Comparison of ENCODE assay signal across 12 cellular contexts in genomic region chr12:58529114-58529665, GRCh38.
A peak's percentile ranks its signal among the peaks of the same experiment; 100 is the strongest.
DNase-seq lines count a peak whose midpoint lies in the region; ATAC-seq and TF ChIP-seq lines count a peak whose summit lies in the region.
"Had no signal": no experiment of that assay in that cellular context is flagged by ENCODE, and none has a peak within 500 bp of the region (broad histone marks: within the 10 kb centered on the region; RNA-seq: fewer than 3 reads in every experiment).

No MANE protein-coding gene starts in this region.

- H3K27me3 ChIP-seq in adipocyte (replicated peaks; ENCODE audit: control insufficient read depth, insufficient read depth, low read length) (no peaks in the 10 kb centered on the region), foreskin keratinocyte (no peaks in the 10 kb centered on the region), transverse colon (no peaks in the 10 kb centered on the region)
- H3K27me3 ChIP-seq: neutrophil had no signal

- TF ChIP-seq CTCF in foreskin keratinocyte (conservative IDR thresholded peaks at IDR 0.05) (no peak), transverse colon (IDR thresholded peaks at IDR 0.05) (no peak), coronary artery (IDR thresholded peaks at IDR 0.05) (no peak)

- H3K36me3 ChIP-seq in adipocyte (ENCODE audit: control insufficient read depth, insufficient read depth, low read length, severe bottlenecking) (no peaks in the 10 kb centered on the region), transverse colon (no peaks in the 10 kb centered on the region)
- H3K36me3 ChIP-seq: neutrophil had no signal

- TF ChIP-seq EP300 in transverse colon (IDR thresholded peaks at IDR 0.05; ENCODE audit: low read depth), result no peak

- in situ Hi-C loops in transverse colon (cut with MboI; ENCODE audit: low pct_ligation_motif_present in 1 of 4, low pct_unique_long_range_greater_than_20kb in 1 of 4, low sequenced_read_pairs in 3 of 4), result loop anchor here (25.0 kb wide), 3 partner anchors 383 to 633 kb away; partner anchors contain the start of gene LRIG3 (in 1 of the 4)

- TF ChIP-seq POLR2A in transverse colon (IDR thresholded peaks at IDR 0.05), result no peak

- intact Hi-C loops in transverse colon (cut with DNase I; ENCODE audit: low total_unique reads), result no loop called here

- DNase-seq in HT1080 (ENCODE audit: low read depth), result peak; percentile 69
- DNase-seq in adipocyte (ENCODE audit: low read depth), result peak; percentile 50
- DNase-seq in foreskin keratinocyte, result peak; percentile 52 to 72
- DNase-seq in transverse colon, result no peak
- no peak for DNase-seq in coronary artery (ENCODE audit: low spot score)
- DNase-seq: activated CD4-positive, alpha-beta T cell treated with anti-CD3 and anti-CD28 coated beads, Interleukin-2, amount 10 ng/mL, durations not matched to agents 24 days and 14 days; NCI-H2081; SIG-M5; stimulated activated CD4-positive, alpha-beta T cell treated with anti-CD3 and anti-CD28 coated beads, Interleukin-4, amount 100 ng/mL, for 1 hour had no signal

- peak overlapping the region; percentile 66 for H3K9ac ChIP-seq in adipocyte (ENCODE audit: low read length)

- H3K4me1 ChIP-seq in adipocyte (ENCODE audit: control insufficient read depth, insufficient read depth, low read length), result peaks cover 30% of the 10 kb centered on the region
- peaks cover 26% of the 10 kb centered on the region for H3K4me1 ChIP-seq in foreskin keratinocyte
- peaks cover 0 to 11% (median 0%) of the 10 kb centered on the region in 4 donors for H3K4me1 ChIP-seq in transverse colon

- H3K27ac ChIP-seq in foreskin keratinocyte (peak overlapping the region; percentile 43), transverse colon (peak overlapping the region; percentile 34 to 53 (median 42)), coronary artery (no peak overlapping the region)
- H3K27ac ChIP-seq: neutrophil had no signal

- H3K9me3 ChIP-seq in adipocyte (ENCODE audit: control insufficient read depth, low read length) (peaks cover 10% of the 10 kb centered on the region), transverse colon (no peaks in the 10 kb centered on the region)
- H3K9me3 ChIP-seq: neutrophil had no signal

- WGBS in transverse colon (ENCODE audit: low coverage in 1 of 2), 2 donors, result 40 to 47% methylated on average over 1 of the region's 1 CpG

- peak overlapping the region; percentile 57 for H3K4me3 ChIP-seq in adipocyte (ENCODE audit: low read length)
- no peak overlapping the region for H3K4me3 ChIP-seq in transverse colon
- no peak overlapping the region for H3K4me3 ChIP-seq in coronary artery

- ATAC-seq in foreskin keratinocyte (peak; percentile 77), HG02571 (IDR thresholded peaks at IDR 0.05; ENCODE audit: unreplicated experiment) (no peak), GM18867 (IDR thresholded peaks at IDR 0.05; ENCODE audit: unreplicated experiment) (no peak)

Comparison
In these comparisons a context has a peak if more than half of its experiments do, and no peak if none do; other contexts are left out.
1. DNase-seq: peak in HT1080 (single experiment), adipocyte (single experiment) and foreskin keratinocyte (2 of 2); none in transverse colon (single experiment) and coronary artery (single experiment).
2. H3K27ac ChIP-seq: peak in foreskin keratinocyte (single experiment) and transverse colon (4 of 4); none in coronary artery (0 of 2).